Comparison of ENCODE assay signal across 15 cellular contexts in genomic region chr1:147665521-147665920, GRCh38. TPM values are rescaled to one million over a fixed set of nuclear protein-coding genes. Genes with fewer than 3 reads are reported as not detected.
A peak's percentile ranks its signal among the peaks of the same experiment; 100 is the strongest.
DNase-seq lines count a peak whose midpoint lies in the region; ATAC-seq and TF ChIP-seq lines count a peak whose summit lies in the region.
"Had no signal": no experiment of that assay in that cellular context is flagged by ENCODE, and none has a peak within 500 bp of the region (broad histone marks: within the 10 kb centered on the region; RNA-seq: fewer than 3 reads in every experiment).

No MANE protein-coding gene starts in this region.

- H3K9ac ChIP-seq in mesendoderm (ENCODE audit: low read length): no peak overlapping the region

- no peaks in the 10 kb centered on the region for H3K4me1 ChIP-seq in mesendoderm (ENCODE audit: control insufficient read depth, low read depth, low read length)

- TF ChIP-seq CTCF in Calu3 (IDR thresholded peaks at IDR 0.05; ENCODE audit: unreplicated experiment): peak; percentile 43
- TF ChIP-seq CTCF in astrocyte of the cerebellum (IDR thresholded peaks at IDR 0.05; ENCODE audit: low read depth, low read length, missing control alignments): peak; percentile 35

- BruUV-seq in Calu3 (replicated peaks; lab: Mats Ljungman, UMichigan): no TSS peak

- H3K56ac ChIP-seq in mesendoderm (ENCODE audit: low read length): no peak overlapping the region

- CTCF ChIA-PET in Calu3 (lab: Charles Lee): interaction anchor here (0.6 to 1.8 kb wide), 5 partner anchors 9 to 227 kb away, joined by 3 to 7 read pairs (median 4); no protein-coding TSS in a partner anchor

- no peak overlapping the region for H3K27ac ChIP-seq in mesendoderm (ENCODE audit: low read depth, low read length)
- H3K27ac ChIP-seq: heart right ventricle, vagina had no signal

- H3K4me3 Mint-ChIP-seq in Calu3 (ENCODE audit: low read depth, unreplicated experiment): no peak overlapping the region
- H3K4me3 Mint-ChIP-seq: activated naive CD4-positive, alpha-beta T cell treated with anti-CD3 and anti-CD28 coated beads for 36 hours had no signal

- no peak overlapping the region for H3K23ac ChIP-seq in mesendoderm (ENCODE audit: low read length)

- WGBS in mesendoderm (ENCODE audit: extremely low coverage, insufficient coverage, low lambda C conversion rate): no CpG with 5 or more reads among the region's 2 CpGs

- H3K36me3 Mint-ChIP-seq in Calu3 (ENCODE audit: insufficient read depth, unreplicated experiment): peaks cover 46% of the 10 kb centered on the region

- H3K36me3 ChIP-seq in mesendoderm (ENCODE audit: control insufficient read depth, insufficient read depth, low read length): no peaks in the 10 kb centered on the region
- H3K36me3 ChIP-seq: heart right ventricle, vagina had no signal

- H3K27me3 Mint-ChIP-seq in Calu3 (ENCODE audit: unreplicated experiment): no peaks in the 10 kb centered on the region

- intact Hi-C loops in Calu3 (cut with micrococcal nuclease; ENCODE audit: unreplicated experiment): loop anchor here (2.0 kb wide), 1 partner anchor 35 kb away; no protein-coding TSS in a partner anchor

- in situ Hi-C loops in astrocyte of the cerebellum (cut with HindIII; ENCODE audit: low sequenced_read_pairs): no loop called here

- no peaks in the 10 kb centered on the region for H3K79me2 ChIP-seq in mesendoderm (ENCODE audit: control insufficient read depth, insufficient read depth, low read length)

- H4K8ac ChIP-seq in mesendoderm (ENCODE audit: low read depth, low read length): no peak overlapping the region

- peaks cover 72% of the 10 kb centered on the region for H3K4me1 Mint-ChIP-seq in Calu3 (ENCODE audit: low read depth, unreplicated experiment)

- H3K9me3 Mint-ChIP-seq in Calu3 (ENCODE audit: low read depth, unreplicated experiment): peaks cover 6% of the 10 kb centered on the region
- H3K9me3 Mint-ChIP-seq: activated naive CD4-positive, alpha-beta T cell treated with anti-CD3 and anti-CD28 coated beads for 36 hours had no signal

- H3K79me1 ChIP-seq in mesendoderm (ENCODE audit: low read length): peaks cover 2% of the 10 kb centered on the region

- no peak overlapping the region for H3K18ac ChIP-seq in mesendoderm (ENCODE audit: low read length)

- peak; percentile 40 for DNase-seq in Calu3
- DNase-seq in HT-29 (ENCODE audit: low spot score): peak; percentile 52
- DNase-seq in astrocyte of the cerebellum (ENCODE audit: low read depth): no peak
- DNase-seq in mesendoderm: peak; percentile 35
- DNase-seq in stimulated activated CD4-positive, alpha-beta T cell treated with anti-CD3 and anti-CD28 coated beads, Interleukin-2, amount 100 ng/mL, for 48 hours: no peak
- DNase-seq in SKM-1 treated with dmso at 0.1 percent for 144 hours (lab: John Stamatoyannopoulos, UW; ENCODE audit: unreplicated experiment): no peak
- DNase-seq: activated CD4-positive, alpha-beta T cell treated with anti-CD3 and anti-CD28 coated beads, Interleukin-2, amount 50 U/mL, for 48 hours; activated naive CD4-positive, alpha-beta T cell treated with anti-CD3 and anti-CD28 coated beads for 36 hours; HCEC 1CT; heart right ventricle; KBM-7; midbrain; right cardiac atrium had no signal

- peak overlapping the region; percentile 66 for H3K27ac Mint-ChIP-seq in Calu3 (ENCODE audit: unreplicated experiment)
- H3K27ac Mint-ChIP-seq: activated naive CD4-positive, alpha-beta T cell treated with anti-CD3 and anti-CD28 coated beads for 36 hours had no signal

- H2BK15ac ChIP-seq in mesendoderm (replicated peaks; ENCODE audit: low read depth): no peak overlapping the region

- no peak overlapping the region for H3K4ac ChIP-seq in mesendoderm (ENCODE audit: low read depth, low read length)

- H4K5ac ChIP-seq in mesendoderm (ENCODE audit: low read length): no peak overlapping the region

- no peak overlapping the region for H2BK120ac ChIP-seq in mesendoderm (ENCODE audit: low read depth, low read length)

- no peak overlapping the region for H3K4me2 ChIP-seq in mesendoderm (ENCODE audit: low read length)

- H3K27me3 ChIP-seq in mesendoderm (ENCODE audit: insufficient read depth, low read length, poor library complexity): no peaks in the 10 kb centered on the region
- H3K27me3 ChIP-seq: heart right ventricle, vagina had no signal

- H2AK5ac ChIP-seq in mesendoderm (ENCODE audit: low read length): no peak overlapping the region

- H3K4me3 ChIP-seq in astrocyte of the cerebellum (ENCODE audit: low read depth, low read length) (no peak overlapping the region), mesendoderm (ENCODE audit: low read length) (no peak overlapping the region)
- H3K4me3 ChIP-seq: heart right ventricle, vagina had no signal

- no peak for ATAC-seq in GM21381 (IDR thresholded peaks at IDR 0.05; ENCODE audit: unreplicated experiment)
- ATAC-seq: heart right ventricle, right cardiac atrium had no signal

- H2BK5ac ChIP-seq in mesendoderm (ENCODE audit: low read length): no peak overlapping the region

RNA-seq across cellular contexts. Expression of gene ACP6, which starts 4.8 kb away (rescaled TPM):
- 93.5 and 116 TPM in 2 replicates for total RNA-seq in Calu3 (2022)
- 28.2 and 38.7 TPM in 2 replicates for total RNA-seq in HT-29 (2014; rRNA removed; shearing (Covaris generic))
- 9.3 TPM for polyA plus RNA-seq in mesendoderm (2013, experiment 1 of 2)
- polyA plus RNA-seq in mesendoderm (2013, experiment 2 of 2): 9.1 TPM

Comparison
In these comparisons a context has a peak if more than half of its experiments do, and no peak if none do; other contexts are left out.
1. DNase-seq: peak in Calu3 (single experiment), HT-29 (single experiment) and mesendoderm (single experiment); none in astrocyte of the cerebellum (single experiment), stimulated activated CD4-positive, alpha-beta T cell treated with anti-CD3 and anti-CD28 coated beads, Interleukin-2, amount 100 ng/mL, for 48 hours (0 of 2) and SKM-1 treated with dmso at 0.1 percent for 144 hours (single experiment).